11 cellular contexts compared by ENCODE assay signal in genomic region chr7:98569606-98570337, GRCh38. TPM values are rescaled to one million over a fixed set of nuclear protein-coding genes. Genes with fewer than 3 reads are reported as not detected.
DNase-seq lines count a peak whose midpoint lies in the region; ATAC-seq, FAIRE-seq and TF ChIP-seq lines count a peak whose summit lies in the region.
"Had no signal": no experiment of that assay in that cellular context is flagged by ENCODE, and none has a peak within 500 bp of the region (broad histone marks: within the 10 kb centered on the region; RNA-seq: fewer than 3 reads in every experiment).

No MANE protein-coding gene starts in this region.

- H3K4me1 ChIP-seq in esophagus muscularis mucosa, result no peaks in the 10 kb centered on the region
- no peaks in the 10 kb centered on the region for H3K4me1 ChIP-seq in neural progenitor cell
- no peaks in the 10 kb centered on the region for H3K4me1 ChIP-seq in HepG2 (ENCODE audit: insufficient read depth, low read length)

- H3F3A ChIP-seq in neural progenitor cell (ENCODE audit: low read depth), result peaks cover 8% of the 10 kb centered on the region

- DNase-seq in COLO829 (ENCODE audit: low spot score) (peak; percentile 76), NCI-H526 treated with DMSO at 0.1 percent for 48 hours (lab: John Stamatoyannopoulos, UW) (peak; percentile 37), esophagus muscularis mucosa (ENCODE audit: extremely low spot score) (no peak), neural progenitor cell (ENCODE audit: low spot score) (no peak), activated gamma-delta T cell (lab: John Stamatoyannopoulos, UW) (no peak), HepG2 (ENCODE audit: low spot score) (no peak)
- no peak for DNase-seq in stimulated activated CD4-positive, alpha-beta T cell treated with anti-CD3 and anti-CD28 coated beads, Interleukin-12 subunit alpha, Interleukin-12 subunit beta, amount 100 ng/mL, for 4 hours
- DNase-seq: activated naive CD8-positive, alpha-beta T cell treated with anti-CD3 and anti-CD28 coated beads for 36 hours had no signal

- H3K4me1 Mint-ChIP-seq in neural progenitor cell, result peaks cover 18% of the 10 kb centered on the region
- H3K4me1 Mint-ChIP-seq: activated naive CD8-positive, alpha-beta T cell treated with anti-CD3 and anti-CD28 coated beads for 36 hours had no signal

- no peak for FAIRE-seq in HepG2 (lab: Jason Lieb, UNC)
- FAIRE-seq: endometrium had no signal

- CTCF ChIA-PET in HepG2 (lab: Yijun Ruan, JAX; ENCODE audit: low intra/inter-chr PET ratio, low total read pairs), result no interaction called here

- in situ Hi-C loops in HepG2 (cut with HindIII; ENCODE audit: extremely low pct_ligation_motif_present, low pct_unique_long_range_greater_than_20kb), result no loop called here

- H2AFZ ChIP-seq in neural progenitor cell (replicated peaks) (peak overlapping the region; percentile 13), HepG2 (ENCODE audit: low read length) (no peak overlapping the region)

- H3K4me2 ChIP-seq in neural progenitor cell (no peak overlapping the region), HepG2 (ENCODE audit: low read depth, low read length) (no peak overlapping the region)

- ATAC-seq in HG03354 (IDR thresholded peaks at IDR 0.05; ENCODE audit: poor library complexity, severe bottlenecking, unreplicated experiment), result no peak
- ATAC-seq in HepG2, result no peak

- H3K79me2 ChIP-seq in neural progenitor cell (ENCODE audit: low read depth), result no peaks in the 10 kb centered on the region
- no peaks in the 10 kb centered on the region for H3K79me2 ChIP-seq in HepG2 (ENCODE audit: insufficient read depth, low read length)

- TF ChIP-seq CTCF in esophagus muscularis mucosa (IDR thresholded peaks at IDR 0.05) (no peak), neural progenitor cell (IDR thresholded peaks at IDR 0.05) (no peak), HepG2 (CRISPR knock-in tag; IDR thresholded peaks at IDR 0.05) (no peak)

- intact Hi-C loops in esophagus muscularis mucosa (cut with DNase I) (no loop called here), HepG2 (cut with micrococcal nuclease; ENCODE audit: unreplicated experiment) (no loop called here)

- no peak overlapping the region for H3K4me3 Mint-ChIP-seq in neural progenitor cell
- H3K4me3 Mint-ChIP-seq: activated naive CD8-positive, alpha-beta T cell treated with anti-CD3 and anti-CD28 coated beads for 36 hours had no signal

- H3K36me3 ChIP-seq in esophagus muscularis mucosa, result no peaks in the 10 kb centered on the region
- no peaks in the 10 kb centered on the region for H3K36me3 ChIP-seq in neural progenitor cell
- H3K36me3 ChIP-seq in HepG2 (replicated peaks in 1 of 2; ENCODE audit: control insufficient read depth in 1 of 2, insufficient read depth in 2 of 2, low read length in 2 of 2), result no peaks in the 10 kb centered on the region
- H3K36me3 ChIP-seq: neutrophil had no signal

- peaks cover 4% of the 10 kb centered on the region for H3K27me3 Mint-ChIP-seq in neural progenitor cell (ENCODE audit: insufficient read depth, low read depth)

- TF ChIP-seq RAD21 in HepG2 (CRISPR knock-in tag; IDR thresholded peaks at IDR 0.05), result no peak

- POLR2A ChIA-PET in HepG2 (lab: Yijun Ruan, JAX), result no interaction called here

- no TSS peak for BruUV-seq in HepG2 (replicated peaks; lab: Mats Ljungman, UMichigan)

- H3K9me3 ChIP-seq in esophagus muscularis mucosa (peaks cover 0 to 5% (median 1%) of the 10 kb centered on the region in 4 donors), neural progenitor cell (ENCODE audit: low read depth) (peaks cover 4% of the 10 kb centered on the region), HepG2 (ENCODE audit: low read length) (no peaks in the 10 kb centered on the region)
- H3K9me3 ChIP-seq: neutrophil had no signal

- WGBS in esophagus muscularis mucosa, result 60% methylated on average over 24 of the region's 24 CpGs
- 49% methylated on average over 17 of the region's 24 CpGs for WGBS in HepG2 (ENCODE audit: low lambda C conversion rate)

- H3K4me3 ChIP-seq in esophagus muscularis mucosa (no peak overlapping the region), neural progenitor cell (no peak overlapping the region), HepG2 (replicated peaks in 1 of 3; ENCODE audit: insufficient read depth in 1 of 3, low read depth in 2 of 3, low read length in 3 of 3) (no peak overlapping the region)

- H3K27me3 ChIP-seq in esophagus muscularis mucosa (peaks cover 0 to 22% (median 0%) of the 10 kb centered on the region in 4 donors), neural progenitor cell (no peaks in the 10 kb centered on the region), HepG2 (ENCODE audit: control insufficient read depth in 1 of 2, insufficient read depth in 2 of 2, low read length in 2 of 2) (peaks cover 3 to 23% of the 10 kb centered on the region in 2 experiments; a peak in 3 of 5 replicates)
- H3K27me3 ChIP-seq: neutrophil had no signal

- TF ChIP-seq POLR2A in esophagus muscularis mucosa (IDR thresholded peaks at IDR 0.05; ENCODE audit: low read depth) (no peak), HepG2 (IDR thresholded peaks at IDR 0.05; ENCODE audit: insufficient read depth in 1 of 2, low read depth in 2 of 2, low read length in 2 of 2) (no peak)

- H3K27ac ChIP-seq in esophagus muscularis mucosa (replicated peaks in 1 of 4), result peak overlapping the region; percentile 61 to 72 (median 64)
- H3K27ac ChIP-seq in neural progenitor cell, result no peak overlapping the region
- no peak overlapping the region for H3K27ac ChIP-seq in HepG2 (ENCODE audit: extremely low read length, insufficient read depth, low read length)
- H3K27ac ChIP-seq: neutrophil had no signal

- H4K20me1 ChIP-seq in neural progenitor cell (ENCODE audit: low read depth) (no peaks in the 10 kb centered on the region), HepG2 (ENCODE audit: insufficient read depth, low read length) (no peaks in the 10 kb centered on the region)

- peak; percentile 93 for TF ChIP-seq EP300 in esophagus muscularis mucosa (IDR thresholded peaks at IDR 0.05)
- no peak for TF ChIP-seq EP300 in HepG2 (IDR thresholded peaks at IDR 0.05; ENCODE audit: low read depth in 2 of 2, low read length in 2 of 2)
- no peak for TF ChIP-seq EP300 in HepG2 (CRISPR knock-in tag; IDR thresholded peaks at IDR 0.05; ENCODE audit: borderline replicate concordance)

- H3K36me3 Mint-ChIP-seq in neural progenitor cell, result no peaks in the 10 kb centered on the region
- H3K36me3 Mint-ChIP-seq: activated naive CD8-positive, alpha-beta T cell treated with anti-CD3 and anti-CD28 coated beads for 36 hours had no signal

- H3K9me3 Mint-ChIP-seq in neural progenitor cell, result peaks cover 10% of the 10 kb centered on the region

- H3K9ac ChIP-seq in neural progenitor cell (no peak overlapping the region), HepG2 (ENCODE audit: insufficient read depth, low read depth, low read length) (no peak overlapping the region)

- H3K27ac Mint-ChIP-seq in neural progenitor cell, result peak overlapping the region; percentile 88
- H3K27ac Mint-ChIP-seq: activated naive CD8-positive, alpha-beta T cell treated with anti-CD3 and anti-CD28 coated beads for 36 hours had no signal

TF ChIP-seq in HepG2, 621 proteins besides CTCF, POLR2A, EP300 and RAD21 (continues in another document):
- TF ChIP-seq MAFK (conservative IDR thresholded peaks at IDR 0.05 in 1 of 2, IDR thresholded peaks at IDR 0.05 in 1 of 2; ENCODE audit: low read length in 2 of 2) (no peak), ZNF468 (CRISPR knock-in tag; IDR thresholded peaks at IDR 0.05) (no peak), ZNF350 (CRISPR knock-in tag; IDR thresholded peaks at IDR 0.05; ENCODE audit: borderline replicate concordance, low read depth) (no peak), FOXM1 (CRISPR knock-in tag; IDR thresholded peaks at IDR 0.05) (no peak), FOXP1 (IDR thresholded peaks at IDR 0.05) (no peak), FOXP1 (CRISPR knock-in tag; IDR thresholded peaks at IDR 0.05) (no peak), ETV5 (CRISPR knock-in tag; IDR thresholded peaks at IDR 0.05; ENCODE audit: borderline replicate concordance) (no peak), TBX2 (CRISPR knock-in tag; IDR thresholded peaks at IDR 0.05; ENCODE audit: borderline replicate concordance) (no peak)

RNA-seq across cellular contexts. Expression of gene NPTX2, which starts 47.3 kb away (rescaled TPM):
- 10 to 100 TPM; 22.4 to 52.5 (median 30.1) TPM for total RNA-seq in esophagus muscularis mucosa
- total RNA-seq in neural progenitor cell (ENCODE audit: low replicate concordance), result 5.6 and 10.5 TPM in 2 replicates
- not detected in 2 replicates for total RNA-seq in HepG2 (2016; rRNA removed; fragmentation: Illumina TruSeq; extraction: Trizol)
- not detected in 2 replicates for total RNA-seq in HepG2 (2016; cell fraction: cytosol; rRNA removed; fragmentation: Illumina TruSeq; extraction: Trizol; ENCODE audit: low read depth)
- total RNA-seq in HepG2 (2016; cell fraction: insoluble cytoplasmic fraction; rRNA removed; fragmentation: Illumina TruSeq; extraction: Trizol), result not detected in 2 replicates
- not detected in 2 replicates for total RNA-seq in HepG2 (2016; cell fraction: membrane; rRNA removed; fragmentation: Illumina TruSeq; extraction: Trizol)
- not detected in 2 replicates for total RNA-seq in HepG2 (2016; cell fraction: nucleus; rRNA removed; fragmentation: Illumina TruSeq; extraction: Trizol)
- not detected in 2 replicates for polyA plus RNA-seq in HepG2 (2011; rRNA removed)
- polyA plus RNA-seq in HepG2 (2011; cell fraction: cytosol; rRNA removed), result not detected in 2 replicates
- not detected in 2 replicates for polyA plus RNA-seq in HepG2 (2011; cell fraction: nucleus; rRNA removed)
- not detected in 2 replicates for polyA plus RNA-seq in HepG2 (2012)
- not detected in 2 replicates for polyA plus RNA-seq in HepG2 (2016; cell fraction: cytosol; fragmentation: Illumina TruSeq; extraction: Trizol; ENCODE audit: low read depth)
- not detected in 2 replicates for polyA plus RNA-seq in HepG2 (2016; cell fraction: insoluble cytoplasmic fraction; fragmentation: Illumina TruSeq; extraction: Trizol; ENCODE audit: low read depth)
- polyA plus RNA-seq in HepG2 (2016; cell fraction: membrane; fragmentation: Illumina TruSeq; extraction: Trizol; ENCODE audit: low read depth), result not detected in 2 replicates
- not detected in 2 replicates for polyA plus RNA-seq in HepG2 (2016; cell fraction: nucleus; fragmentation: Illumina TruSeq; extraction: Trizol; ENCODE audit: insufficient read depth, low read depth)
- not detected in 2 replicates for polyA minus RNA-seq in HepG2 (2011; rRNA and poly(A)+ RNA removed; ENCODE audit: low replicate concordance)
- not detected in 2 replicates for polyA minus RNA-seq in HepG2 (2011; cell fraction: cytosol; rRNA and poly(A)+ RNA removed)
- polyA minus RNA-seq in HepG2 (2011; cell fraction: nucleus; rRNA and poly(A)+ RNA removed), result not detected in 2 replicates
- total RNA-seq: activated naive CD8-positive, alpha-beta T cell treated with anti-CD3 and anti-CD28 coated beads for 36 hours had no signal

Comparison
In these comparisons a context has a peak if more than half of its experiments do, and no peak if none do; other contexts are left out.
1. DNase-seq: peak in COLO829 (single experiment) and NCI-H526 treated with DMSO at 0.1 percent for 48 hours (single experiment); none in esophagus muscularis mucosa (single experiment), neural progenitor cell (single experiment), activated gamma-delta T cell (single experiment), stimulated activated CD4-positive, alpha-beta T cell treated with anti-CD3 and anti-CD28 coated beads, Interleukin-12 subunit alpha, Interleukin-12 subunit beta, amount 100 ng/mL, for 4 hours (single experiment) and HepG2 (single experiment).
2. H3K27ac ChIP-seq: peak in esophagus muscularis mucosa (4 of 4); none in neural progenitor cell (single experiment) and HepG2 (single experiment).